ENCODE assay signal across 32 cellular contexts in genomic region chr6:91486200-91486599, GRCh38.
DNase-seq lines count a peak whose midpoint lies in the region; ATAC-seq, FAIRE-seq and TF ChIP-seq lines count a peak whose summit lies in the region.
"Had no signal": no experiment of that assay in that cellular context is flagged by ENCODE, and none has a peak within 500 bp of the region (broad histone marks: within the 10 kb centered on the region; RNA-seq: fewer than 3 reads in every experiment).

No MANE protein-coding gene starts in this region.

- no peak overlapping the region for H3K27ac Mint-ChIP-seq in CD4-positive, alpha-beta T cell
- H3K27ac Mint-ChIP-seq: activated CD4-positive, alpha-beta memory T cell treated with anti-CD3 and anti-CD28 coated beads, Interleukin-2, amount 10 ng/mL, durations not matched to agents 7 days and 5 days; activated T-helper 17 cell treated with anti-CD3 and anti-CD28 coated beads, Interleukin-2, amount 50 U/mL, for 72 hours; CD8-positive, alpha-beta memory T cell; HFFc6; natural killer cell treated with Interleukin-12 subunit alpha and Interleukin-12 subunit beta and Interleukin-15 and Interleukin-18, amount 100 ng/mL, for 72 hours; stimulated activated naive CD8-positive, alpha-beta T cell treated with anti-CD3 and anti-CD28 coated beads, Interleukin-15, amount 100 ng/mL, for 72 hours; T-helper 17 cell had no signal

- no peaks in the 10 kb centered on the region for H3K36me3 ChIP-seq in HepG2 (replicated peaks in 1 of 2; ENCODE audit: control insufficient read depth in 1 of 2, insufficient read depth in 2 of 2, low read length in 2 of 2)
- H3K36me3 ChIP-seq in H7 (replicated peaks; ENCODE audit: control insufficient read depth, insufficient read depth, low read length): no peaks in the 10 kb centered on the region
- H3K36me3 ChIP-seq: uterus had no signal

- no peaks in the 10 kb centered on the region for H3K9me3 Mint-ChIP-seq in CD4-positive, alpha-beta T cell
- H3K9me3 Mint-ChIP-seq: activated CD4-positive, alpha-beta memory T cell treated with anti-CD3 and anti-CD28 coated beads, Interleukin-2, amount 10 ng/mL, durations not matched to agents 7 days and 5 days; activated T-helper 17 cell treated with anti-CD3 and anti-CD28 coated beads, Interleukin-2, amount 50 U/mL, for 72 hours; natural killer cell treated with Interleukin-12 subunit alpha and Interleukin-12 subunit beta and Interleukin-15 and Interleukin-18, amount 100 ng/mL, for 72 hours; stimulated activated naive CD8-positive, alpha-beta T cell treated with anti-CD3 and anti-CD28 coated beads, Interleukin-15, amount 100 ng/mL, for 72 hours had no signal

- POLR2A ChIA-PET in CD4-positive, alpha-beta T cell (lab: Charles Lee): no interaction called here
- POLR2A ChIA-PET in HepG2 (lab: Yijun Ruan, JAX): no interaction called here

- no peak overlapping the region for H3K9ac ChIP-seq in HepG2 (ENCODE audit: insufficient read depth, low read depth, low read length)

- no peaks in the 10 kb centered on the region for H3K4me1 Mint-ChIP-seq in CD4-positive, alpha-beta T cell (ENCODE audit: low read depth)
- H3K4me1 Mint-ChIP-seq: activated CD4-positive, alpha-beta memory T cell treated with anti-CD3 and anti-CD28 coated beads, Interleukin-2, amount 10 ng/mL, durations not matched to agents 7 days and 5 days; activated T-helper 17 cell treated with anti-CD3 and anti-CD28 coated beads, Interleukin-2, amount 50 U/mL, for 72 hours; CD8-positive, alpha-beta memory T cell; stimulated activated naive CD8-positive, alpha-beta T cell treated with anti-CD3 and anti-CD28 coated beads, Interleukin-15, amount 100 ng/mL, for 72 hours; T-helper 17 cell had no signal

- H2AFZ ChIP-seq in HepG2 (ENCODE audit: low read length): no peak overlapping the region

- ATAC-seq in GM18508 (IDR thresholded peaks at IDR 0.05; ENCODE audit: insufficient read depth, unreplicated experiment) (peak; percentile 35), GM19467 (IDR thresholded peaks at IDR 0.05; ENCODE audit: unreplicated experiment) (peak; percentile 46), HG03159 (IDR thresholded peaks at IDR 0.05; ENCODE audit: unreplicated experiment) (peak; percentile 38), HepG2 (no peak)
- ATAC-seq in CD4-positive, alpha-beta T cell (ENCODE audit: poor library complexity): no peak
- ATAC-seq: activated T-helper 17 cell treated with anti-CD3 and anti-CD28 coated beads, Interleukin-2, amount 50 U/mL, for 72 hours; mucosa of descending colon; natural killer cell treated with Interleukin-12 subunit alpha and Interleukin-12 subunit beta and Interleukin-15 and Interleukin-18, amount 100 ng/mL, for 72 hours; SK-N-SH treated with all-trans-retinoic acid at 6 μM for 48 hours; stimulated activated naive CD8-positive, alpha-beta T cell treated with anti-CD3 and anti-CD28 coated beads, Interleukin-15, amount 100 ng/mL, for 72 hours; T-helper 17 cell had no signal

- FAIRE-seq in HepG2 (lab: Jason Lieb, UNC): no peak
- FAIRE-seq: A204.1, keratinocyte had no signal

- CTCF ChIA-PET in CD4-positive, alpha-beta T cell (lab: Charles Lee): no interaction called here
- CTCF ChIA-PET in HepG2 (lab: Yijun Ruan, JAX; ENCODE audit: low intra/inter-chr PET ratio, low total read pairs): no interaction called here

- no peaks in the 10 kb centered on the region for H3K4me1 ChIP-seq in HepG2 (ENCODE audit: insufficient read depth, low read length)
- H3K4me1 ChIP-seq: uterus had no signal

- 3% methylated on average over 1 of the region's 1 CpG for WGBS in HepG2 (ENCODE audit: low lambda C conversion rate)

- BruUV-seq in HepG2 (replicated peaks; lab: Mats Ljungman, UMichigan): no TSS peak

- TF ChIP-seq RAD21 in HepG2 (CRISPR knock-in tag; IDR thresholded peaks at IDR 0.05): no peak

- no peaks in the 10 kb centered on the region for H3K27me3 Mint-ChIP-seq in CD4-positive, alpha-beta T cell
- H3K27me3 Mint-ChIP-seq: activated CD4-positive, alpha-beta memory T cell treated with anti-CD3 and anti-CD28 coated beads, Interleukin-2, amount 10 ng/mL, durations not matched to agents 7 days and 5 days; activated T-helper 17 cell treated with anti-CD3 and anti-CD28 coated beads, Interleukin-2, amount 50 U/mL, for 72 hours; CD8-positive, alpha-beta memory T cell; natural killer cell treated with Interleukin-12 subunit alpha and Interleukin-12 subunit beta and Interleukin-15 and Interleukin-18, amount 100 ng/mL, for 72 hours; stimulated activated naive CD8-positive, alpha-beta T cell treated with anti-CD3 and anti-CD28 coated beads, Interleukin-15, amount 100 ng/mL, for 72 hours; T-helper 17 cell had no signal

- no peaks in the 10 kb centered on the region for H3K79me2 ChIP-seq in HepG2 (ENCODE audit: insufficient read depth, low read length)

- no peak overlapping the region for H3K4me3 Mint-ChIP-seq in CD4-positive, alpha-beta T cell
- H3K4me3 Mint-ChIP-seq: activated CD4-positive, alpha-beta memory T cell treated with anti-CD3 and anti-CD28 coated beads, Interleukin-2, amount 10 ng/mL, durations not matched to agents 7 days and 5 days; activated T-helper 17 cell treated with anti-CD3 and anti-CD28 coated beads, Interleukin-2, amount 50 U/mL, for 72 hours; CD8-positive, alpha-beta memory T cell; HFFc6; natural killer cell treated with Interleukin-12 subunit alpha and Interleukin-12 subunit beta and Interleukin-15 and Interleukin-18, amount 100 ng/mL, for 72 hours; stimulated activated naive CD8-positive, alpha-beta T cell treated with anti-CD3 and anti-CD28 coated beads, Interleukin-15, amount 100 ng/mL, for 72 hours; T-helper 17 cell had no signal

- no peak overlapping the region for H3K27ac ChIP-seq in CD4-positive, alpha-beta T cell (ENCODE audit: low read depth, low read length)
- H3K27ac ChIP-seq in HepG2 (ENCODE audit: extremely low read length, insufficient read depth, low read length): no peak overlapping the region
- H3K27ac ChIP-seq: uterus had no signal

- no peaks in the 10 kb centered on the region for H4K20me1 ChIP-seq in HepG2 (ENCODE audit: insufficient read depth, low read length)

- no peak overlapping the region for H3K4me2 ChIP-seq in HepG2 (ENCODE audit: low read depth, low read length)
- H3K4me2 ChIP-seq: smooth muscle cell had no signal

- DNase-seq in glomerular visceral epithelial cell (ENCODE audit: extremely low spot score) (peak; percentile 22), HepG2 (ENCODE audit: low spot score) (no peak), H7 (no peak), NCI-H2081 treated with DMSO at 0.1 percent for 48 hours (lab: John Stamatoyannopoulos, UW) (no peak)
- DNase-seq in CD4-positive, alpha-beta T cell: no peak
- DNase-seq: activated CD4-positive, alpha-beta memory T cell treated with anti-CD3 and anti-CD28 coated beads, Interleukin-2, amount 10 ng/mL, durations not matched to agents 7 days and 5 days; activated CD4-positive, alpha-beta T cell treated with anti-CD3 and anti-CD28 coated beads for 1 hour; activated CD8-positive, alpha-beta memory T cell treated with anti-CD3 and anti-CD28 coated beads, Interleukin-2, amount 50 U/mL, for 48 hours; activated naive CD4-positive, alpha-beta T cell treated with anti-CD3 and anti-CD28 coated beads, Interleukin-2, amount 50 U/mL, for 16 hours; AML-193; amygdala; CD8-positive, alpha-beta memory T cell; HFFc6; IMR-90; mucosa of descending colon; NCI-H1048; NCI-H1694 treated with DMSO at 0.1 percent for 48 hours; NCI-H524; stimulated activated CD4-positive, alpha-beta T cell treated with anti-CD3 and anti-CD28 coated beads, Interleukin-1b, Interleukin-23, amount 100 ng/mL, for 48 hours; stimulated activated CD8-positive, alpha-beta memory T cell treated with anti-CD3 and anti-CD28 coated beads, Interleukin-4, amount 100 ng/mL, for 48 hours; stimulated activated naive CD8-positive, alpha-beta T cell treated with anti-CD3 and anti-CD28 coated beads, Interleukin-15, amount 100 ng/mL, for 72 hours; T-helper 17 cell; uterus had no signal

- no peak for TF ChIP-seq EP300 in HepG2 (IDR thresholded peaks at IDR 0.05; ENCODE audit: low read depth in 2 of 2, low read length in 2 of 2)
- TF ChIP-seq EP300 in HepG2 (CRISPR knock-in tag; IDR thresholded peaks at IDR 0.05; ENCODE audit: borderline replicate concordance): no peak

- H3K27me3 ChIP-seq in CD4-positive, alpha-beta T cell (ENCODE audit: control insufficient read depth, insufficient read depth, low read length): no peaks in the 10 kb centered on the region
- H3K27me3 ChIP-seq in HepG2 (ENCODE audit: control insufficient read depth in 1 of 2, insufficient read depth in 2 of 2, low read length in 2 of 2) (no peaks in the 10 kb centered on the region), H7 (ENCODE audit: control insufficient read depth, insufficient read depth, low read length) (no peaks in the 10 kb centered on the region)
- H3K27me3 ChIP-seq: uterus had no signal

- TF ChIP-seq CTCF in CD4-positive, alpha-beta T cell (IDR thresholded peaks at IDR 0.05): no peak
- TF ChIP-seq CTCF in HepG2 (CRISPR knock-in tag; IDR thresholded peaks at IDR 0.05): no peak

- no peaks in the 10 kb centered on the region for H3K36me3 Mint-ChIP-seq in CD4-positive, alpha-beta T cell (ENCODE audit: low read depth)
- H3K36me3 Mint-ChIP-seq: CD8-positive, alpha-beta memory T cell; natural killer cell treated with Interleukin-12 subunit alpha and Interleukin-12 subunit beta and Interleukin-15 and Interleukin-18, amount 100 ng/mL, for 72 hours had no signal

- in situ Hi-C loops in HepG2 (cut with HindIII; ENCODE audit: extremely low pct_ligation_motif_present, low pct_unique_long_range_greater_than_20kb): no loop called here

- intact Hi-C loops in CD4-positive, alpha-beta T cell (cut with DNase I, micrococcal nuclease): no loop called here
- intact Hi-C loops in HepG2 (cut with micrococcal nuclease; ENCODE audit: unreplicated experiment): no loop called here

- TF ChIP-seq POLR2A in HepG2 (IDR thresholded peaks at IDR 0.05; ENCODE audit: insufficient read depth in 1 of 2, low read depth in 2 of 2, low read length in 2 of 2): no peak

- no peaks in the 10 kb centered on the region for H3K9me3 ChIP-seq in CD4-positive, alpha-beta T cell (ENCODE audit: control insufficient read depth, low read length)
- H3K9me3 ChIP-seq in HepG2 (ENCODE audit: low read length): no peaks in the 10 kb centered on the region
- H3K9me3 ChIP-seq: mucosa of descending colon, uterus had no signal

- H3K4me3 ChIP-seq in HepG2 (replicated peaks in 1 of 3; ENCODE audit: insufficient read depth in 1 of 3, low read depth in 2 of 3, low read length in 3 of 3) (no peak overlapping the region), H7 (ENCODE audit: insufficient read depth, low read depth, low read length) (no peak overlapping the region)
- H3K4me3 ChIP-seq: mucosa of descending colon, smooth muscle cell, uterus had no signal

TF ChIP-seq in HepG2, 621 proteins besides CTCF, POLR2A, EP300 and RAD21:
- no peak for TF ChIP-seq ZFP36L1 (CRISPR knock-in tag; IDR thresholded peaks at IDR 0.05)
- no peak for TF ChIP-seq ESRRA (CRISPR knock-in tag; IDR thresholded peaks at IDR 0.05; ENCODE audit: low read depth)
- no peak for TF ChIP-seq ATF7 (IDR thresholded peaks at IDR 0.05)
- TF ChIP-seq ATF7 (CRISPR knock-in tag; IDR thresholded peaks at IDR 0.05): no peak
- TF ChIP-seq MAZ (IDR thresholded peaks at IDR 0.05; ENCODE audit: borderline replicate concordance, low read depth, low read length): no peak
- TF ChIP-seq MAZ (CRISPR knock-in tag; IDR thresholded peaks at IDR 0.05; ENCODE audit: low read depth): no peak
- no peak for TF ChIP-seq ZNF136 (CRISPR knock-in tag; IDR thresholded peaks at IDR 0.05; ENCODE audit: low read depth)

Comparison
In these comparisons a context has a peak if more than half of its experiments do, and no peak if none do; other contexts are left out.
1. ATAC-seq: peak in GM18508 (single experiment), GM19467 (single experiment) and HG03159 (single experiment); none in CD4-positive, alpha-beta T cell (single experiment) and HepG2 (single experiment).